In the genomic region with DNA sequence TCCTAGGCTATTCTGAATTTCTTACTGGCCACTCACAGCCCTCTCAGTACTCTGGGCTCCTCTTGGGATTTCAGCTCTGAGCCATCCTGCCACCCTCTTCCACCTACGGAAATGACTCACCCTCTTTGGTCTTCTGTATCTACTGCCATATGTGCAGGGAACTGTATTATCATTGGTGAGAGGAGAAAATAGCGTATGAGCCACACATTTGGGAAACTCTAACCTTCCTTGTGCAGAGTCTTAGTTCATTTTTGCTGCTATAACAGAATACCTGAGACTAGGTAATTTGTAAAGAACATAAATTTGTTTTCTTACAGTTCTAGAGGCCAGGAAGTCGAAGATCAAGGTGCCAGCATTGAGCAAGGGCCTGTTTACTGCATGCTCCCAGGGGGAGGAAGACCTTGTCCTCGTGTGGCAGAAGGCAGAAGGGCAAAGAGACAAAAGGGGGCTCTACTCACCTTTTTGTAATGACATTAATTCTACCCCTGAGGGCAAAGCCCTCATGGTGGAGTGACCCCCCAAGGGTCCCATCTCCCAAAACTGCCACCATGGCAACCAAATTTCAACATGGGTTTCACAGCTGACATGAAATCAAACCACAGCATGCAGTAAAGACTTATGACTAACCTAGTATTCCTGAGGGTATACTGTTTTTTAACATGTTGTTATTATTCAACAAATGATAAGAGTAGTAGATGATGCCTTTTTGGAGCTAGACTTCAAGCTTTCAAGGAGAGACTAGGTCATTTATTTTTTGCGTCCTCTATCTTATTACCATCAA, we compare ENCODE assay signal across 7 cellular contexts.
DNase-seq lines count a peak whose midpoint lies in the region; ATAC-seq and TF ChIP-seq lines count a peak whose summit lies in the region.

No MANE protein-coding gene starts in this region.

- H3K4me2 ChIP-seq in neural progenitor cell, result no peak overlapping the region

- no peak overlapping the region for H3K4me3 Mint-ChIP-seq in neural progenitor cell

- no peaks in the 10 kb centered on the region for H3K9me3 Mint-ChIP-seq in neural progenitor cell

- no peaks in the 10 kb centered on the region for H3K9me3 ChIP-seq in neural progenitor cell (ENCODE audit: low read depth)

- H3K4me3 ChIP-seq in neural progenitor cell, result no peak overlapping the region

- H3K27ac Mint-ChIP-seq in neural progenitor cell, result peak overlapping the region; percentile 8

- ATAC-seq in HG02763 (IDR thresholded peaks at IDR 0.05; ENCODE audit: unreplicated experiment), result no peak

- no peaks in the 10 kb centered on the region for H3K36me3 Mint-ChIP-seq in neural progenitor cell

- DNase-seq in GF-D8 (lab: John Stamatoyannopoulos, UW) (peak; percentile 76), NCI-H1436 (lab: John Stamatoyannopoulos, UW) (peak; percentile 39), astrocyte of the hippocampus (ENCODE audit: low read depth, low spot score) (peak; percentile 76), neural progenitor cell (ENCODE audit: low spot score) (no peak), iPS-NIHi11 (ENCODE audit: low spot score) (no peak), NK-92 (lab: John Stamatoyannopoulos, UW; ENCODE audit: unreplicated experiment) (no peak)

- no peak overlapping the region for H2AFZ ChIP-seq in neural progenitor cell (replicated peaks)

- H3K27ac ChIP-seq in neural progenitor cell, result no peak overlapping the region

- H3K4me1 Mint-ChIP-seq in neural progenitor cell, result peaks cover 34% of the 10 kb centered on the region

- no peaks in the 10 kb centered on the region for H3K79me2 ChIP-seq in neural progenitor cell (ENCODE audit: low read depth)

- H4K20me1 ChIP-seq in neural progenitor cell (ENCODE audit: low read depth), result no peaks in the 10 kb centered on the region

- H3F3A ChIP-seq in neural progenitor cell (ENCODE audit: low read depth), result no peaks in the 10 kb centered on the region

- no peaks in the 10 kb centered on the region for H3K36me3 ChIP-seq in neural progenitor cell

- no peak overlapping the region for H3K9ac ChIP-seq in neural progenitor cell

- H3K27me3 Mint-ChIP-seq in neural progenitor cell (ENCODE audit: insufficient read depth, low read depth), result no peaks in the 10 kb centered on the region

- peaks cover 6% of the 10 kb centered on the region for H3K4me1 ChIP-seq in neural progenitor cell

- no peak for TF ChIP-seq CTCF in neural progenitor cell (IDR thresholded peaks at IDR 0.05)

- H3K27me3 ChIP-seq in neural progenitor cell, result no peaks in the 10 kb centered on the region

Comparison
In these comparisons a context has a peak if more than half of its experiments do, and no peak if none do; other contexts are left out.
1. DNase-seq: peak in GF-D8 (single experiment), NCI-H1436 (single experiment) and astrocyte of the hippocampus (single experiment); none in neural progenitor cell (single experiment), iPS-NIHi11 (single experiment) and NK-92 (single experiment).